Comparison of ENCODE assay signal across 14 cellular contexts in genomic region chr14:74834682-74835392, GRCh38. TPM values are rescaled to one million over a fixed set of nuclear protein-coding genes. Genes with fewer than 3 reads are reported as not detected.
A peak's percentile ranks its signal among the peaks of the same experiment; 100 is the strongest.
DNase-seq lines count a peak whose midpoint lies in the region; ATAC-seq, FAIRE-seq and TF ChIP-seq lines count a peak whose summit lies in the region.
"Had no signal": no experiment of that assay in that cellular context is flagged by ENCODE, and none has a peak within 500 bp of the region (broad histone marks: within the 10 kb centered on the region; RNA-seq: fewer than 3 reads in every experiment).

No MANE protein-coding gene starts in this region.

- in situ Hi-C loops in IMR-90 (cut with MboI; ENCODE audit: low sequenced_read_pairs): no loop called here

- peak overlapping the region; percentile 35 for H2AFZ ChIP-seq in IMR-90 (replicated peaks; ENCODE audit: low read length, poor library complexity)
- H2AFZ ChIP-seq in astrocyte (ENCODE audit: low read depth, low read length): no peak overlapping the region

- intact Hi-C loops in CD4-positive, alpha-beta memory T cell (cut with micrococcal nuclease): no loop called here
- intact Hi-C loops in IMR-90 (cut with micrococcal nuclease): no loop called here

- FAIRE-seq in astrocyte (lab: Jason Lieb, UNC): peak; percentile 13
- FAIRE-seq: H54 had no signal

- TF ChIP-seq RAD21 in IMR-90 (IDR thresholded peaks at IDR 0.05; ENCODE audit: low read length): no peak

- ATAC-seq in IMR-90 (ENCODE audit: low read depth) (peak; percentile 81), gastroesophageal sphincter (no peak)
- ATAC-seq: psoas muscle had no signal

- peaks cover 55% of the 10 kb centered on the region for H3K4me1 ChIP-seq in CD4-positive, alpha-beta memory T cell (ENCODE audit: insufficient read depth, low read length)
- peaks cover 18% of the 10 kb centered on the region for H3K4me1 ChIP-seq in IMR-90 (ENCODE audit: control insufficient read depth, insufficient read depth, low read length)
- peaks cover 22% of the 10 kb centered on the region for H3K4me1 ChIP-seq in astrocyte (ENCODE audit: insufficient read depth, low read length)
- peaks cover 0 to 15% (median 0%) of the 10 kb centered on the region in 3 donors for H3K4me1 ChIP-seq in gastroesophageal sphincter
- H3K4me1 ChIP-seq: psoas muscle had no signal

- WGBS in IMR-90 (ENCODE audit: extremely low coverage in 2 of 2, insufficient read length in 1 of 2), 2 experiments: 88% methylated on average over 2 of the region's 5 CpGs; no CpG with 5 or more reads in 1 of the 2 experiments
- 86 to 92% methylated on average over 3 to 4 of the region's 5 CpGs for WGBS in gastroesophageal sphincter (ENCODE audit: low coverage in 1 of 2), 2 donors

- H3K9me3 Mint-ChIP-seq in CD4-positive, alpha-beta memory T cell: peaks cover 0 to 2% (median 0%) of the 10 kb centered on the region in 8 donors
- H3K9me3 Mint-ChIP-seq in astrocyte (ENCODE audit: unreplicated experiment) (no peaks in the 10 kb centered on the region), mesothelial cell of epicardium (no peaks in the 10 kb centered on the region)

- H4K91ac ChIP-seq in IMR-90 (ENCODE audit: insufficient read depth, low read depth, low read length): peak overlapping the region; percentile 53; the same call in 1 of the 2 replicates

- H3K9ac ChIP-seq in IMR-90 (ENCODE audit: low read depth, low read length) (peak overlapping the region; percentile 7; the same call in 1 of the 2 replicates), astrocyte (ENCODE audit: low read length) (peak overlapping the region; percentile 39)

- H4K5ac ChIP-seq in IMR-90 (ENCODE audit: low read depth, low read length): peak overlapping the region; percentile 30

- no TSS peak for BruUV-seq in IMR-90 (replicated peaks; lab: Mats Ljungman, UMichigan)

- H3K27ac Mint-ChIP-seq in CD4-positive, alpha-beta memory T cell: peak overlapping the region; percentile 69 to 96 (median 83)
- H3K27ac Mint-ChIP-seq in astrocyte (ENCODE audit: unreplicated experiment): no peak overlapping the region
- peak overlapping the region; percentile 6 for H3K27ac Mint-ChIP-seq in mesothelial cell of epicardium

- H4K20me1 ChIP-seq in IMR-90 (ENCODE audit: insufficient read depth, low read length) (peaks cover 6% of the 10 kb centered on the region; the same call in 1 of the 2 replicates), astrocyte (ENCODE audit: insufficient read depth, low read length) (peaks cover 4% of the 10 kb centered on the region)

- H3K27ac ChIP-seq in CD4-positive, alpha-beta memory T cell (ENCODE audit: low read depth, low read length): no peak overlapping the region
- H3K27ac ChIP-seq in IMR-90 (ENCODE audit: insufficient read depth, low read length) (peak overlapping the region; percentile 86; the same call in 1 of the 2 replicates), astrocyte (ENCODE audit: low read depth, low read length) (peak overlapping the region; percentile 33), gastroesophageal sphincter (no peak overlapping the region)
- H3K27ac ChIP-seq: psoas muscle had no signal

- CTCF ChIA-PET in CD4-positive, alpha-beta memory T cell (lab: Charles Lee; ENCODE audit: partially characterized antibody): interaction anchor here (0.6 to 1.6 kb wide), 2 partner anchors 72 to 73 kb away, joined by 3 to 4 read pairs; no protein-coding TSS in a partner anchor
- CTCF ChIA-PET in IMR-90 (lab: Yijun Ruan, JAX): interaction anchor here (0.6 to 0.7 kb wide), 2 partner anchors 39 to 408 kb away, joined by 3 read pairs; no protein-coding TSS in a partner anchor

- H3K9me1 ChIP-seq in IMR-90 (ENCODE audit: insufficient read depth, low read length): peaks cover 5% of the 10 kb centered on the region; the same call in 1 of the 2 replicates

- H3K36me3 ChIP-seq in CD4-positive, alpha-beta memory T cell (ENCODE audit: insufficient read depth, low read length): peaks cover 11% of the 10 kb centered on the region
- H3K36me3 ChIP-seq in IMR-90 (ENCODE audit: control insufficient read depth, insufficient read depth, low read length) (peaks cover 12% of the 10 kb centered on the region), astrocyte (ENCODE audit: insufficient read depth, low read length) (peaks cover 11% of the 10 kb centered on the region), gastroesophageal sphincter (peaks cover 0 to 52% of the 10 kb centered on the region in 2 donors)

- peaks cover 37 to 60% (median 44%) of the 10 kb centered on the region in 4 donors for H3K4me1 Mint-ChIP-seq in CD4-positive, alpha-beta memory T cell
- H3K4me1 Mint-ChIP-seq in astrocyte (ENCODE audit: low read depth, unreplicated experiment) (peaks cover 29% of the 10 kb centered on the region), mesothelial cell of epicardium (peaks cover 9% of the 10 kb centered on the region)

- H2AK5ac ChIP-seq in IMR-90 (ENCODE audit: low read depth, low read length): peak overlapping the region; percentile 67

- H2BK120ac ChIP-seq in IMR-90 (ENCODE audit: low read depth, low read length): peak overlapping the region; percentile 38

- POLR2A ChIA-PET in CD4-positive, alpha-beta memory T cell (lab: Charles Lee; ENCODE audit: partially characterized antibody): interaction anchor here (1.0 kb wide), 1 partner anchor 25 kb away, joined by 3 read pairs; no protein-coding TSS in a partner anchor
- POLR2A ChIA-PET in IMR-90 (lab: Charles Lee; ENCODE audit: unreplicated experiment): interaction anchor here (0.6 kb wide), 1 partner anchor 115 kb away, joined by 3 read pairs; no protein-coding TSS in a partner anchor

- no peak for DNase-seq in CD4-positive, alpha-beta memory T cell
- DNase-seq in IMR-90: peak; percentile 65
- peak; percentile 48 for DNase-seq in astrocyte (ENCODE audit: low read depth)
- DNase-seq in mesothelial cell of epicardium (ENCODE audit: low spot score in 2 of 2, unreplicated experiment in 2 of 2): no peak
- no peak for DNase-seq in HPDE6-E6E7 (ENCODE audit: extremely low spot score)
- DNase-seq in DMS53 (lab: John Stamatoyannopoulos, UW): no peak
- DNase-seq in HuH-7.5 (ENCODE audit: low spot score): no peak
- DNase-seq: C1 segment of cervical spinal cord; effector memory CD4-positive, alpha-beta T cell; NCI-H2029 treated with DMSO at 0.1 percent for 48 hours; psoas muscle had no signal

- H3K36me3 Mint-ChIP-seq in CD4-positive, alpha-beta memory T cell: peaks cover 9 to 31% of the 10 kb centered on the region in 2 donors
- H3K36me3 Mint-ChIP-seq in astrocyte (ENCODE audit: low read depth, unreplicated experiment): peaks cover 9% of the 10 kb centered on the region
- H3K36me3 Mint-ChIP-seq in mesothelial cell of epicardium: peaks cover 13% of the 10 kb centered on the region

- H4K8ac ChIP-seq in IMR-90 (ENCODE audit: low read depth in 2 of 2, low read length in 2 of 2): peak overlapping the region in 1 of 2 experiments; percentile 15; a peak in 1 of 4 replicates

- H3K18ac ChIP-seq in IMR-90 (ENCODE audit: low read depth, low read length): peak overlapping the region; percentile 97

- 0 out of 3 replicates have a peak overlapping the region, but pooled peaks have one; percentile 53 for H2BK15ac ChIP-seq in IMR-90 (ENCODE audit: low read depth, low read length)

- TF ChIP-seq EP300 in gastroesophageal sphincter (IDR thresholded peaks at IDR 0.05): no peak

- peak overlapping the region in 5 of 8 donors; percentile 4 to 49 (median 7) for H3K4me3 Mint-ChIP-seq in CD4-positive, alpha-beta memory T cell
- no peak overlapping the region for H3K4me3 Mint-ChIP-seq in astrocyte (ENCODE audit: unreplicated experiment)
- H3K4me3 Mint-ChIP-seq in mesothelial cell of epicardium: no peak overlapping the region

- H3K56ac ChIP-seq in IMR-90 (ENCODE audit: extremely low read depth, insufficient read depth, low read length): peak overlapping the region; percentile 57; the same call in 1 of the 2 replicates

- TF ChIP-seq POLR2A in IMR-90 (IDR thresholded peaks at IDR 0.05; ENCODE audit: low read depth, low read length) (no peak), gastroesophageal sphincter (IDR thresholded peaks at IDR 0.05) (no peak)

- peak overlapping the region; percentile 72 for H2BK5ac ChIP-seq in IMR-90 (ENCODE audit: low read depth, low read length, poor library complexity, severe bottlenecking)

- no peak overlapping the region for H2AK9ac ChIP-seq in IMR-90 (replicated peaks; ENCODE audit: low read depth, low read length, poor library complexity)

- H3K4me2 ChIP-seq in IMR-90 (ENCODE audit: low read depth, low read length) (peak overlapping the region; percentile 76), astrocyte (ENCODE audit: low read length) (peak overlapping the region; percentile 54)

- no peaks in the 10 kb centered on the region for H3K27me3 ChIP-seq in CD4-positive, alpha-beta memory T cell (ENCODE audit: insufficient read depth, low read length)
- H3K27me3 ChIP-seq in IMR-90 (ENCODE audit: control insufficient read depth, insufficient read depth, low read length): no peaks in the 10 kb centered on the region
- H3K27me3 ChIP-seq in astrocyte (ENCODE audit: insufficient read depth, low read length): no peaks in the 10 kb centered on the region
- no peaks in the 10 kb centered on the region for H3K27me3 ChIP-seq in gastroesophageal sphincter

- H3K9me3 ChIP-seq in CD4-positive, alpha-beta memory T cell (ENCODE audit: control insufficient read depth in 1 of 2, low read length in 2 of 2): no peaks in the 10 kb centered on the region
- H3K9me3 ChIP-seq in IMR-90 (ENCODE audit: control insufficient read depth, insufficient read depth, low read length): no peaks in the 10 kb centered on the region
- H3K9me3 ChIP-seq in astrocyte (ENCODE audit: insufficient read depth, low read depth, low read length): no peaks in the 10 kb centered on the region
- no peaks in the 10 kb centered on the region for H3K9me3 ChIP-seq in gastroesophageal sphincter
- H3K9me3 ChIP-seq: psoas muscle had no signal

- peak overlapping the region; percentile 9; the same call in 1 of the 2 replicates for H3K23ac ChIP-seq in IMR-90 (ENCODE audit: low read depth, low read length)

- H3K79me2 ChIP-seq in astrocyte (ENCODE audit: insufficient read depth, low read length): no peaks in the 10 kb centered on the region

- TF ChIP-seq CTCF in IMR-90 (conservative IDR thresholded peaks at IDR 0.05; ENCODE audit: low read depth, low read length) (no peak), astrocyte (IDR thresholded peaks at IDR 0.05; ENCODE audit: insufficient read depth, low read depth, low read length) (no peak), mesothelial cell of epicardium (IDR thresholded peaks at IDR 0.05; ENCODE audit: unreplicated experiment) (no peak), gastroesophageal sphincter (IDR thresholded peaks at IDR 0.05) (no peak)

- no peaks in the 10 kb centered on the region for H3K27me3 Mint-ChIP-seq in CD4-positive, alpha-beta memory T cell
- no peaks in the 10 kb centered on the region for H3K27me3 Mint-ChIP-seq in astrocyte (ENCODE audit: low read depth, unreplicated experiment)
- no peaks in the 10 kb centered on the region for H3K27me3 Mint-ChIP-seq in mesothelial cell of epicardium (ENCODE audit: low read depth)

- peak overlapping the region; percentile 56 for H3K4ac ChIP-seq in IMR-90 (ENCODE audit: low read depth, low read length)

- H3K4me3 ChIP-seq in CD4-positive, alpha-beta memory T cell (ENCODE audit: low read length in 2 of 2): no peak overlapping the region
- H3K4me3 ChIP-seq in IMR-90 (ENCODE audit: insufficient read depth, low read depth, low read length) (no peak overlapping the region), astrocyte (ENCODE audit: insufficient read depth, low read depth, low read length) (peak overlapping the region; percentile 0), gastroesophageal sphincter (no peak overlapping the region)
- H3K4me3 ChIP-seq: psoas muscle had no signal

- dilution Hi-C loops in IMR-90 (cut with HindIII; ENCODE audit: low sequenced_read_pairs, unreplicated experiment): no loop called here

- peaks cover 10 to 26% of the 10 kb centered on the region in 2 experiments; a peak in 2 of 4 replicates for H3K79me1 ChIP-seq in IMR-90 (ENCODE audit: low read depth in 1 of 2, low read length in 2 of 2)

- H3K14ac ChIP-seq in IMR-90 (replicated peaks; ENCODE audit: low read depth, low read length): peak overlapping the region; percentile 85

- H2BK20ac ChIP-seq in IMR-90 (ENCODE audit: low read depth, low read length): peak overlapping the region; percentile 15; the same call in 1 of the 2 replicates

RNA-seq across cellular contexts. Expression of gene PROX2, which starts 41.1 kb away (rescaled TPM):
- not detected for total RNA-seq in CD4-positive, alpha-beta memory T cell
- under 1 TPM in 1 of 2 donors, not detected in 1; 0.05 TPM for polyA plus RNA-seq in CD4-positive, alpha-beta memory T cell
- total RNA-seq in IMR-90 (2012; rRNA removed): not detected in 2 replicates
- not detected in 2 replicates for polyA plus RNA-seq in IMR-90 (2012; rRNA removed)
- not detected in 2 replicates for polyA plus RNA-seq in IMR-90 (2012; cell fraction: cytosol; rRNA removed)
- polyA plus RNA-seq in IMR-90 (2012; cell fraction: nucleus; rRNA removed; ENCODE audit: low replicate concordance): not detected in 2 replicates
- total RNA-seq in astrocyte: not detected in 2 replicates
- total RNA-seq in mesothelial cell of epicardium: not detected in 3 replicates
- under 1 TPM in 1 of 4 donors, not detected in 3; 0.08 TPM for total RNA-seq in gastroesophageal sphincter
- total RNA-seq: mesenteric fat pad, psoas muscle had no signal
- polyA plus RNA-seq: psoas muscle had no signal

RNA-seq across cellular contexts. Expression of gene DLST, which starts 46.9 kb away (rescaled TPM):
- total RNA-seq in CD4-positive, alpha-beta memory T cell: 100 to 1,000 TPM; 101 to 104 TPM
- polyA plus RNA-seq in CD4-positive, alpha-beta memory T cell: 10 to 100 TPM in 1 of 2 donors, 1 to 10 TPM in 1; 4.8 to 10.8 TPM
- total RNA-seq in IMR-90 (2012; rRNA removed) (58.6 and 63.0 TPM in 2 replicates), astrocyte (83.0 and 90.6 TPM in 2 replicates), mesothelial cell of epicardium (74.4 to 81.5 TPM (median 79.7 TPM) in 3 replicates), gastroesophageal sphincter (10 to 100 TPM; 79.3 to 98.7 (median 87.8) TPM)
- 119 and 132 TPM in 2 replicates for polyA plus RNA-seq in IMR-90 (2012; rRNA removed)
- polyA plus RNA-seq in IMR-90 (2012; cell fraction: cytosol; rRNA removed): 71.7 and 111 TPM in 2 replicates
- polyA plus RNA-seq in IMR-90 (2012; cell fraction: nucleus; rRNA removed; ENCODE audit: low replicate concordance): 85.7 and 132 TPM in 2 replicates

Comparison
In these comparisons a context has a peak if more than half of its experiments do, and no peak if none do; other contexts are left out.
1. DNase-seq: peak in IMR-90 (single experiment) and astrocyte (single experiment); none in CD4-positive, alpha-beta memory T cell (0 of 5), mesothelial cell of epicardium (0 of 2), HPDE6-E6E7 (single experiment), DMS53 (single experiment) and HuH-7.5 (single experiment).
2. H3K27ac ChIP-seq: peak in IMR-90 (single experiment) and astrocyte (single experiment); none in CD4-positive, alpha-beta memory T cell (single experiment) and gastroesophageal sphincter (0 of 4).
3. H3K4me3 Mint-ChIP-seq: peak in CD4-positive, alpha-beta memory T cell (5 of 8); none in astrocyte (single experiment) and mesothelial cell of epicardium (single experiment).